Comparison of ENCODE assay signal across 19 cellular contexts in the genomic region with DNA sequence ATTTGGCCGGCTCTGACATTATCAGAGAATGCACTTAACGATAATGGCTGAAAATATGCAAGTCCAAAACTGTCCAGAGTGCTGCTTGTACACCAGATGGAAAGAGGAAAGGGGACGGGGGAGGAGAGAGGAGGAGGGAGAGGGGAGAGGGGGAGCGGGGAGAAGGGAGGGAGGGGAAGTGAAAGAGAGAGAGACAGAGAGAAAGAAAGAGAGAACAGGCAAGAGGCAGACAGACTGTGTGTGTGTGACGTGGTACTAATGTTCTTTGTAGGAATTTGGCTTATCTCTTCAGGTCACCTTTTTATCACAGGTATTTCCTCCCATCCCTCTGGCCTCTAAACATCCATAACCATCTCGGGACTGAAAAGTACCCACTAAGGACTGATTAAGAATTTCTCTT.
DNase-seq lines count a peak whose midpoint lies in the region; TF ChIP-seq lines count a peak whose summit lies in the region.
"Had no signal": no experiment of that assay in that cellular context is flagged by ENCODE, and none has a peak within 500 bp of the region (broad histone marks: within the 10 kb centered on the region; RNA-seq: fewer than 3 reads in every experiment).

No MANE protein-coding gene starts in this region.

- no peak overlapping the region for H3K18ac ChIP-seq in mesendoderm (ENCODE audit: low read length)

- H3K4ac ChIP-seq in mesendoderm (ENCODE audit: low read depth, low read length), result no peak overlapping the region

- no peak overlapping the region for H3K4me2 ChIP-seq in mesendoderm (ENCODE audit: low read length)

- no peaks in the 10 kb centered on the region for H3K27me3 Mint-ChIP-seq in activated CD4-positive, alpha-beta T cell treated with anti-CD3 and anti-CD28 coated beads, Interleukin-2, amount 10 ng/mL, durations not matched to agents 24 days and 14 days
- H3K27me3 Mint-ChIP-seq in CD8-positive, alpha-beta memory T cell, result peaks cover 0 to 1% of the 10 kb centered on the region in 2 donors
- H3K27me3 Mint-ChIP-seq in activated T-helper 1 cell treated with anti-CD3 and anti-CD28 coated beads, Interleukin-12 subunit alpha, Interleukin-12 subunit beta, Interleukin-2, Interleukin-4 antibody, amounts not matched to agents 30 ng/mL and 10 ng/mL and 1 ng/mL, durations not matched to agents 14 hours and 24 hours and 36 hours (ENCODE audit: insufficient read depth), result no peaks in the 10 kb centered on the region

- H3K9ac ChIP-seq in mesendoderm (ENCODE audit: low read length), result no peak overlapping the region

- H3K9me3 Mint-ChIP-seq in activated CD4-positive, alpha-beta T cell treated with anti-CD3 and anti-CD28 coated beads, Interleukin-2, amount 10 ng/mL, durations not matched to agents 24 days and 14 days, result no peaks in the 10 kb centered on the region
- H3K9me3 Mint-ChIP-seq in CD8-positive, alpha-beta memory T cell, result no peaks in the 10 kb centered on the region
- no peaks in the 10 kb centered on the region for H3K9me3 Mint-ChIP-seq in activated T-helper 1 cell treated with anti-CD3 and anti-CD28 coated beads, Interleukin-12 subunit alpha, Interleukin-12 subunit beta, Interleukin-2, Interleukin-4 antibody, amounts not matched to agents 30 ng/mL and 10 ng/mL and 1 ng/mL, durations not matched to agents 14 hours and 24 hours and 36 hours
- H3K9me3 Mint-ChIP-seq: HFFc6 had no signal

- H3K4me1 Mint-ChIP-seq in activated CD4-positive, alpha-beta T cell treated with anti-CD3 and anti-CD28 coated beads, Interleukin-2, amount 10 ng/mL, durations not matched to agents 24 days and 14 days, result peaks cover 47% of the 10 kb centered on the region
- peaks cover 31 to 50% (median 49%) of the 10 kb centered on the region in 3 donors for H3K4me1 Mint-ChIP-seq in CD8-positive, alpha-beta memory T cell
- H3K4me1 Mint-ChIP-seq in activated T-helper 1 cell treated with anti-CD3 and anti-CD28 coated beads, Interleukin-12 subunit alpha, Interleukin-12 subunit beta, Interleukin-2, Interleukin-4 antibody, amounts not matched to agents 30 ng/mL and 10 ng/mL and 1 ng/mL, durations not matched to agents 14 hours and 24 hours and 36 hours (ENCODE audit: low read depth), result peaks cover 70% of the 10 kb centered on the region

- no peak overlapping the region for H2BK15ac ChIP-seq in mesendoderm (replicated peaks; ENCODE audit: low read depth)

- no peak overlapping the region for H2BK120ac ChIP-seq in mesendoderm (ENCODE audit: low read depth, low read length)

- H3K23ac ChIP-seq in mesendoderm (ENCODE audit: low read length), result no peak overlapping the region

- H2BK5ac ChIP-seq in mesendoderm (ENCODE audit: low read length), result no peak overlapping the region

- peaks cover 68% of the 10 kb centered on the region for H3K36me3 Mint-ChIP-seq in activated CD4-positive, alpha-beta T cell treated with anti-CD3 and anti-CD28 coated beads, Interleukin-2, amount 10 ng/mL, durations not matched to agents 24 days and 14 days (ENCODE audit: low read depth)
- peaks cover 4 to 20% (median 5%) of the 10 kb centered on the region in 3 donors for H3K36me3 Mint-ChIP-seq in CD8-positive, alpha-beta memory T cell
- H3K36me3 Mint-ChIP-seq in activated T-helper 1 cell treated with anti-CD3 and anti-CD28 coated beads, Interleukin-12 subunit alpha, Interleukin-12 subunit beta, Interleukin-2, Interleukin-4 antibody, amounts not matched to agents 30 ng/mL and 10 ng/mL and 1 ng/mL, durations not matched to agents 14 hours and 24 hours and 36 hours (ENCODE audit: low read depth), result peaks cover 61% of the 10 kb centered on the region

- no peak for TF ChIP-seq EP300 in suprapubic skin (IDR thresholded peaks at IDR 0.05)

- peak overlapping the region; percentile 99 for H3K27ac Mint-ChIP-seq in activated CD4-positive, alpha-beta T cell treated with anti-CD3 and anti-CD28 coated beads, Interleukin-2, amount 10 ng/mL, durations not matched to agents 24 days and 14 days
- H3K27ac Mint-ChIP-seq in CD8-positive, alpha-beta memory T cell, result peak overlapping the region; percentile 44 to 97 (median 92)
- H3K27ac Mint-ChIP-seq in activated T-helper 1 cell treated with anti-CD3 and anti-CD28 coated beads, Interleukin-12 subunit alpha, Interleukin-12 subunit beta, Interleukin-2, Interleukin-4 antibody, amounts not matched to agents 30 ng/mL and 10 ng/mL and 1 ng/mL, durations not matched to agents 14 hours and 24 hours and 36 hours, result peak overlapping the region; percentile 92
- H3K27ac Mint-ChIP-seq: B cell, HFFc6 had no signal

- POLR2A ChIA-PET in CD8-positive, alpha-beta memory T cell (lab: Charles Lee), result interaction anchor here (0.6 kb wide), 1 partner anchor 21 kb away, joined by 3 read pairs; no protein-coding TSS in a partner anchor

- H3K36me3 ChIP-seq in CD8-positive, alpha-beta memory T cell (ENCODE audit: insufficient read depth, low read length), result no peaks in the 10 kb centered on the region
- H3K36me3 ChIP-seq in mesendoderm (ENCODE audit: control insufficient read depth, insufficient read depth, low read length) (no peaks in the 10 kb centered on the region), suprapubic skin (peaks cover 44% of the 10 kb centered on the region), H7 (replicated peaks; ENCODE audit: control insufficient read depth, insufficient read depth, low read length) (no peaks in the 10 kb centered on the region)

- no peaks in the 10 kb centered on the region for H3K79me2 ChIP-seq in mesendoderm (ENCODE audit: control insufficient read depth, insufficient read depth, low read length)

- intact Hi-C loops in activated CD4-positive, alpha-beta T cell treated with anti-CD3 and anti-CD28 coated beads, Interleukin-2, amount 10 ng/mL, durations not matched to agents 24 days and 14 days (cut with micrococcal nuclease), result loop anchor here (10.0 kb wide), 1 partner anchor 163 kb away; no protein-coding TSS in a partner anchor
- intact Hi-C loops in activated T-helper 1 cell treated with anti-CD3 and anti-CD28 coated beads, Interleukin-12 subunit alpha, Interleukin-12 subunit beta, Interleukin-2, Interleukin-4 antibody, amounts not matched to agents 30 ng/mL and 10 ng/mL and 1 ng/mL, durations not matched to agents 14 hours and 24 hours and 36 hours (cut with micrococcal nuclease), result no loop called here

- CTCF ChIA-PET in CD8-positive, alpha-beta memory T cell (lab: Charles Lee), result interaction anchor here (1.8 to 1.9 kb wide), 2 partner anchors 9 to 109 kb away, joined by 4 to 6 read pairs; no protein-coding TSS in a partner anchor

- no peak for TF ChIP-seq CTCF in suprapubic skin (IDR thresholded peaks at IDR 0.05)

- H4K8ac ChIP-seq in mesendoderm (ENCODE audit: low read depth, low read length), result no peak overlapping the region

- H3K27me3 ChIP-seq in CD8-positive, alpha-beta memory T cell (ENCODE audit: insufficient read depth, low read length, poor library complexity, severe bottlenecking), result no peaks in the 10 kb centered on the region
- no peaks in the 10 kb centered on the region for H3K27me3 ChIP-seq in mesendoderm (ENCODE audit: insufficient read depth, low read length, poor library complexity)
- H3K27me3 ChIP-seq in suprapubic skin, result no peaks in the 10 kb centered on the region
- H3K27me3 ChIP-seq in H7 (ENCODE audit: control insufficient read depth, insufficient read depth, low read length), result no peaks in the 10 kb centered on the region
- H3K27me3 ChIP-seq: esophagus squamous epithelium, vagina had no signal

- H3K4me3 ChIP-seq in CD8-positive, alpha-beta memory T cell (ENCODE audit: low read length), result no peak overlapping the region
- H3K4me3 ChIP-seq in mesendoderm (ENCODE audit: low read length) (no peak overlapping the region), suprapubic skin (no peak overlapping the region), H7 (ENCODE audit: insufficient read depth, low read depth, low read length) (no peak overlapping the region)
- H3K4me3 ChIP-seq: mucosa of descending colon, vagina had no signal

- peak overlapping the region; percentile 90 for H3K4me3 Mint-ChIP-seq in activated CD4-positive, alpha-beta T cell treated with anti-CD3 and anti-CD28 coated beads, Interleukin-2, amount 10 ng/mL, durations not matched to agents 24 days and 14 days
- H3K4me3 Mint-ChIP-seq in CD8-positive, alpha-beta memory T cell, result peak overlapping the region in 4 of 7 donors; percentile 27 to 94 (median 62)
- H3K4me3 Mint-ChIP-seq in activated T-helper 1 cell treated with anti-CD3 and anti-CD28 coated beads, Interleukin-12 subunit alpha, Interleukin-12 subunit beta, Interleukin-2, Interleukin-4 antibody, amounts not matched to agents 30 ng/mL and 10 ng/mL and 1 ng/mL, durations not matched to agents 14 hours and 24 hours and 36 hours, result peak overlapping the region; percentile 92
- H3K4me3 Mint-ChIP-seq: B cell, HFFc6 had no signal

- H3K79me1 ChIP-seq in mesendoderm (ENCODE audit: low read length), result no peaks in the 10 kb centered on the region

- no CpG with 5 or more reads among the region's 6 CpGs for WGBS in mesendoderm (ENCODE audit: extremely low coverage, insufficient coverage, low lambda C conversion rate)
- 77% methylated on average over 6 of the region's 6 CpGs for WGBS in suprapubic skin

- TF ChIP-seq POLR2A in suprapubic skin (IDR thresholded peaks at IDR 0.05), result no peak

- H4K5ac ChIP-seq in mesendoderm (ENCODE audit: low read length), result no peak overlapping the region

- peaks cover 34% of the 10 kb centered on the region for H3K4me1 ChIP-seq in CD8-positive, alpha-beta memory T cell (ENCODE audit: insufficient read depth, low read length)
- H3K4me1 ChIP-seq in mesendoderm (ENCODE audit: control insufficient read depth, low read depth, low read length) (peaks cover 4% of the 10 kb centered on the region), suprapubic skin (peaks cover 16% of the 10 kb centered on the region)

- no peak overlapping the region for H3K56ac ChIP-seq in mesendoderm (ENCODE audit: low read length)

- DNase-seq in activated CD4-positive, alpha-beta T cell treated with anti-CD3 and anti-CD28 coated beads, Interleukin-2, amount 10 ng/mL, durations not matched to agents 24 days and 14 days, result no peak
- DNase-seq in activated CD4-positive, alpha-beta T cell treated with anti-CD3 and anti-CD28 coated beads for 48 hours, result no peak
- no peak for DNase-seq in CD8-positive, alpha-beta memory T cell
- no peak for DNase-seq in activated T-helper 1 cell treated with anti-CD3 and anti-CD28 coated beads, Interleukin-12 subunit alpha, Interleukin-12 subunit beta, Interleukin-2, Interleukin-4 antibody, amounts not matched to agents 30 ng/mL and 10 ng/mL and 1 ng/mL, durations not matched to agents 14 hours and 24 hours and 36 hours (ENCODE audit: low spot score)
- peak; percentile 25 for DNase-seq in mesendoderm
- no peak for DNase-seq in suprapubic skin (ENCODE audit: low spot score in 2 of 2)
- no peak for DNase-seq in H7
- no peak for DNase-seq in globus pallidus (ENCODE audit: low spot score)
- DNase-seq: effector CD8-positive, alpha-beta T cell; esophagus squamous epithelium; HFFc6; NCI-H1417; NCI-H2107; NCI-H510A; substantia nigra; T1000 had no signal

- no peak overlapping the region for H3K27ac ChIP-seq in CD8-positive, alpha-beta memory T cell (ENCODE audit: low read depth, low read length)
- H3K27ac ChIP-seq in mesendoderm (ENCODE audit: low read depth, low read length) (no peak overlapping the region), suprapubic skin (no peak overlapping the region)
- H3K27ac ChIP-seq: esophagus squamous epithelium, vagina had no signal

- H2AK5ac ChIP-seq in mesendoderm (ENCODE audit: low read length), result no peak overlapping the region

- H3K9me3 ChIP-seq in CD8-positive, alpha-beta memory T cell (ENCODE audit: low read length), result no peaks in the 10 kb centered on the region
- H3K9me3 ChIP-seq in suprapubic skin, result no peaks in the 10 kb centered on the region
- H3K9me3 ChIP-seq: esophagus squamous epithelium, mucosa of descending colon, vagina had no signal
